21 cellular contexts compared by ENCODE assay signal in genomic region chr10:67256984-67257383, GRCh38.
DNase-seq lines count a peak whose midpoint lies in the region; ATAC-seq, FAIRE-seq and TF ChIP-seq lines count a peak whose summit lies in the region.
"Had no signal": no experiment of that assay in that cellular context is flagged by ENCODE, and none has a peak within 500 bp of the region (broad histone marks: within the 10 kb centered on the region; RNA-seq: fewer than 3 reads in every experiment).

No MANE protein-coding gene starts in this region.

- intact Hi-C loops in MCF 10A (cut with micrococcal nuclease), result no loop called here

- no peak for TF ChIP-seq CTCF in MCF 10A (IDR thresholded peaks at IDR 0.05; ENCODE audit: unreplicated experiment)

- no TSS peak for BruUV-seq in MCF 10A (replicated peaks; lab: Mats Ljungman, UMichigan)

- H3K9me3 ChIP-seq in small intestine (ENCODE audit: control insufficient read depth, low read depth), result no peaks in the 10 kb centered on the region
- H3K9me3 ChIP-seq: colonic mucosa, lower lobe of right lung had no signal

- H3K27ac Mint-ChIP-seq in MCF 10A (ENCODE audit: low read depth, unreplicated experiment), result no peak overlapping the region
- H3K27ac Mint-ChIP-seq: CD8-positive, alpha-beta memory T cell; endodermal cell; type B pancreatic cell had no signal

- no peak overlapping the region for H3K4me3 ChIP-seq in small intestine (ENCODE audit: low read depth in 1 of 2, low read length in 2 of 2)
- H3K4me3 ChIP-seq: colonic mucosa, lower lobe of right lung had no signal

- DNase-seq in DMS53 (lab: John Stamatoyannopoulos, UW) (peak; percentile 31), DMS53 treated with DMSO at 0.1 percent for 48 hours (lab: John Stamatoyannopoulos, UW; ENCODE audit: unreplicated experiment) (no peak), amniotic epithelial cell (ENCODE audit: low read depth) (peak; percentile 3), iris pigment epithelial cell (ENCODE audit: low read depth) (peak; percentile 20), small intestine (peak; percentile 63), mucosa of gallbladder (ENCODE audit: low spot score) (no peak), MCF 10A (ENCODE audit: unreplicated experiment) (no peak)
- DNase-seq: activated naive CD4-positive, alpha-beta T cell treated with anti-CD3 and anti-CD28 coated beads, Interleukin-2, amount 50 U/mL, for 16 hours; CD8-positive, alpha-beta memory T cell; colonic mucosa; DND-41; endodermal cell; lower lobe of right lung; NCI-H1436; NCI-H446; retina; stimulated activated CD8-positive, alpha-beta memory T cell treated with anti-CD3 and anti-CD28 coated beads, Interleukin-4, amount 100 ng/mL, for 48 hours had no signal

- no peaks in the 10 kb centered on the region for H3K36me3 ChIP-seq in small intestine (ENCODE audit: control insufficient read depth in 2 of 2, insufficient read depth in 2 of 2, low read length in 2 of 2)
- H3K36me3 ChIP-seq: colonic mucosa, lower lobe of right lung had no signal

- no peaks in the 10 kb centered on the region for H3K27me3 ChIP-seq in small intestine (ENCODE audit: control insufficient read depth in 2 of 2, insufficient read depth in 2 of 2, low read length in 2 of 2)

- POLR2A ChIA-PET in MCF 10A (lab: Yijun Ruan, JAX), result no interaction called here

- CTCF ChIA-PET in MCF 10A (lab: Yijun Ruan, JAX), result interaction anchor here (1.1 kb wide), 1 partner anchor 18 kb away, joined by 3 read pairs; no protein-coding TSS in a partner anchor

- no peak for ATAC-seq in HG03039 (IDR thresholded peaks at IDR 0.05; ENCODE audit: unreplicated experiment)
- ATAC-seq: HCT116, lower lobe of right lung had no signal

- no peaks in the 10 kb centered on the region for H3K4me1 Mint-ChIP-seq in MCF 10A (ENCODE audit: insufficient read depth, unreplicated experiment)
- H3K4me1 Mint-ChIP-seq: CD8-positive, alpha-beta memory T cell had no signal

- peak; percentile 30 for FAIRE-seq in small intestine (lab: Jason Lieb, UNC)

- peaks cover 23% of the 10 kb centered on the region for H3K27me3 Mint-ChIP-seq in MCF 10A (ENCODE audit: insufficient read depth, unreplicated experiment)
- H3K27me3 Mint-ChIP-seq: CD8-positive, alpha-beta memory T cell; type B pancreatic cell had no signal

- H3K9me3 Mint-ChIP-seq in MCF 10A (ENCODE audit: unreplicated experiment), result no peaks in the 10 kb centered on the region
- H3K9me3 Mint-ChIP-seq: endodermal cell, type B pancreatic cell had no signal

- H3K4me1 ChIP-seq in small intestine (ENCODE audit: control insufficient read depth in 2 of 2, insufficient read depth in 1 of 2, low read depth in 1 of 2, low read length in 1 of 2), result no peaks in the 10 kb centered on the region
- H3K4me1 ChIP-seq: colonic mucosa, lower lobe of right lung had no signal

- H3K36me3 Mint-ChIP-seq in MCF 10A (ENCODE audit: insufficient read depth, unreplicated experiment), result no peaks in the 10 kb centered on the region
- H3K36me3 Mint-ChIP-seq: CD8-positive, alpha-beta memory T cell; type B pancreatic cell had no signal

- no peak overlapping the region for H3K4me3 Mint-ChIP-seq in MCF 10A (ENCODE audit: unreplicated experiment)
- H3K4me3 Mint-ChIP-seq: CD8-positive, alpha-beta memory T cell; endodermal cell; type B pancreatic cell had no signal

- WGBS in small intestine, 3 donors, result 4 to 25% (median 13%) methylated on average over 2 of the region's 2 CpGs

- H3K27ac ChIP-seq in small intestine (ENCODE audit: low read depth in 1 of 2, low read length in 1 of 2), result no peak overlapping the region
- H3K27ac ChIP-seq: 22Rv1, colonic mucosa, lower lobe of right lung had no signal

Comparison
In these comparisons a context has a peak if more than half of its experiments do, and no peak if none do; other contexts are left out.
1. DNase-seq: peak in DMS53 (single experiment), amniotic epithelial cell (single experiment), iris pigment epithelial cell (single experiment) and small intestine (single experiment); none in DMS53 treated with DMSO at 0.1 percent for 48 hours (single experiment), mucosa of gallbladder (single experiment) and MCF 10A (single experiment).